Comparison of ENCODE assay signal across 1 cellular context in genomic region chr20:63858393-63859165, GRCh38.
TF ChIP-seq lines count a peak whose summit lies in the region.

No MANE protein-coding gene starts in this region.

TF ChIP-seq in K562, 482 proteins besides CTCF, POLR2A, EP300 and RAD21 (continued from another document):
- TF ChIP-seq FOXP4 (CRISPR knock-in tag; IDR thresholded peaks at IDR 0.05; ENCODE audit: borderline replicate concordance) (no peak), ZFP91 (CRISPR knock-in tag; IDR thresholded peaks at IDR 0.05) (no peak), CBFA2T3 (IDR thresholded peaks at IDR 0.05) (peak; percentile 26), FOXO4 (CRISPR knock-in tag; IDR thresholded peaks at IDR 0.05) (no peak), NCOR1 (IDR thresholded peaks at IDR 0.05) (peak; percentile 26; the same call in 1 of the 2 replicates), LARP7 (IDR thresholded peaks at IDR 0.05) (no peak), ZBTB40 (IDR thresholded peaks at IDR 0.05) (0 out of 2 replicates have a peak, but pooled peaks have one; percentile 34), ZBTB40 (CRISPR knock-in tag; IDR thresholded peaks at IDR 0.05) (no peak), POLR2B (IDR thresholded peaks at IDR 0.05; ENCODE audit: low read depth, partially characterized antibody) (peak; percentile 35), NEUROD1 (IDR thresholded peaks at IDR 0.05; ENCODE audit: borderline replicate concordance, low read depth, low read length, partially characterized antibody) (no peak), TEAD2 (tag; IDR thresholded peaks at IDR 0.05) (no peak), ZNF584 (CRISPR knock-in tag; IDR thresholded peaks at IDR 0.05; ENCODE audit: low read depth) (no peak), ADNP (tag; IDR thresholded peaks at IDR 0.05) (no peak), NELFE (IDR thresholded peaks at IDR 0.05; ENCODE audit: insufficient read depth, insufficient read length) (no peak), MYNN (IDR thresholded peaks at IDR 0.05) (0 out of 2 replicates have a peak, but pooled peaks have one; percentile 33), MYNN (CRISPR knock-in tag; IDR thresholded peaks at IDR 0.05) (no peak), SNAPC5 (CRISPR knock-in tag; IDR thresholded peaks at IDR 0.05) (no peak), ERF (CRISPR knock-in tag; IDR thresholded peaks at IDR 0.05) (no peak)
